In the genomic region with DNA sequence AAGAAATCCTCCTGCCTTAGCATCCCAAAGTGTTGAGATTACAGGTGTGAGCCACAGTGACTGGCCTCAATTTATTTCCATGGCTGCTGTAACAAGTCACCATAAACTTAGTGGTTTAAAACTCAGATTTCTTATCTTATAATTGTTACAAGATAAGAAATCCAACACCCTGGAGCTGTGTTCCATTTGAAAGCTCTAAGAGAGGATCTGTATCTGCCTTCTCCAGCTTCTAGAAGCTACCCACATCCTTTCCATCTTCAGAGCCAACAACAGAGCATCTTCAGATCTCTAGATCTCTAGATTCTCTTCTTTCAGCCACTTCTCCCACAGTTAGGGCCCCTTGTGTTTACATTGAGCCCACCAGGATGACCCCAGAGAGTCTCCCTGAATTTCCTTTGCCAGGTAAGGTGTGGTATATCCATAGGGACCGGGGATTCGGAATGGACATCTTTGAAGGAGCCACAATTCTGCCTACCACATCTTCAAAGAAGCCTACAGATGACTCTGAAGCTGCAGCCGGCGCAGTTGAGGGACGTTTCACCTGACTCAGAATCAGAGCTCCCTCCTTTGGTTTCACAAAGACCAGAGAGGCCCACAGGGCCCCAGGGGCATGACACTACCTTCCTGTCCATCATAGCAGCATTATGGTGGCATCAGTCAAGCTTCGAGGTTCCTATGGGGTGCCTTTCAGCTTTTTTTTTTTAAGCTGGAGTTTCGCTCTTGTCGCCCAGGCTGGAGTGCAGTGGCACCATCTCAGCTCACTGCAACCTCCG, we compare ENCODE assay signal across 20 cellular contexts.
DNase-seq lines count a peak whose midpoint lies in the region; ATAC-seq and TF ChIP-seq lines count a peak whose summit lies in the region.
"Had no signal": no experiment of that assay in that cellular context is flagged by ENCODE, and none has a peak within 500 bp of the region (broad histone marks: within the 10 kb centered on the region; RNA-seq: fewer than 3 reads in every experiment).

No MANE protein-coding gene starts in this region.

- no CpG with 5 or more reads among the region's 9 CpGs for WGBS in mesendoderm (ENCODE audit: extremely low coverage, insufficient coverage, low lambda C conversion rate)

- peak; percentile 20 for DNase-seq in activated CD8-positive, alpha-beta T cell treated with anti-CD3 and anti-CD28 coated beads for 36 hours
- DNase-seq in activated CD8-positive, alpha-beta T cell treated with anti-CD3 and anti-CD28 coated beads, Interleukin-2, amount 10 ng/mL, durations not matched to agents 7 days and 5 days, result no peak
- DNase-seq in stimulated activated naive CD8-positive, alpha-beta T cell treated with anti-CD3 and anti-CD28 coated beads, Interleukin-15, amount 100 ng/mL, for 72 hours, result no peak
- DNase-seq in stimulated activated naive CD8-positive, alpha-beta T cell treated with anti-CD3 and anti-CD28 coated beads, Interleukin-15, Interleukin-2, amounts not matched to agents 100 U/mL and 50 U/mL, for 24 hours, result no peak
- DNase-seq in mesendoderm (peak; percentile 32), SW 1271 (lab: John Stamatoyannopoulos, UW) (no peak)
- DNase-seq in stimulated activated effector memory CD8-positive, alpha-beta T cell treated with anti-CD3 and anti-CD28 coated beads, Interleukin-12 subunit alpha, Interleukin-12 subunit beta, amount 100 ng/mL, for 72 hours (ENCODE audit: low spot score in 2 of 2), result no peak
- DNase-seq: Caco-2; CD4-positive, alpha-beta T cell; GDM1; HCEC 1CT; NCI-H1105 treated with DMSO at 0.1 percent for 48 hours; NCI-H1694; NCI-H2081 treated with DMSO at 0.1 percent for 48 hours; NK-92 treated with Interleukin-12 subunit alpha and Interleukin-12 subunit beta, amount 100 ng/mL, for 24 hours; SHP77 had no signal

- H3K4me2 ChIP-seq in mesendoderm (ENCODE audit: low read length), result no peak overlapping the region
- H3K4me2 ChIP-seq: GM23338 had no signal

- no peak overlapping the region for H3K23ac ChIP-seq in mesendoderm (ENCODE audit: low read length)

- H2BK5ac ChIP-seq in mesendoderm (ENCODE audit: low read length), result no peak overlapping the region

- no peaks in the 10 kb centered on the region for H3K27me3 ChIP-seq in mesendoderm (ENCODE audit: insufficient read depth, low read length, poor library complexity)

- POLR2A ChIA-PET in activated CD8-positive, alpha-beta T cell treated with anti-CD3 and anti-CD28 coated beads for 36 hours (lab: Charles Lee), result interaction anchor here (1.2 kb wide), 1 partner anchor 13 kb away, joined by 3 read pairs; no protein-coding TSS in a partner anchor
- POLR2A ChIA-PET in activated CD8-positive, alpha-beta T cell treated with anti-CD3 and anti-CD28 coated beads, Interleukin-2, amount 10 ng/mL, durations not matched to agents 7 days and 5 days (lab: Charles Lee), result interaction anchor here (0.6 kb wide), 1 partner anchor 1830 kb away, joined by 4 read pairs; no protein-coding TSS in a partner anchor

- no peaks in the 10 kb centered on the region for H3K36me3 Mint-ChIP-seq in activated CD8-positive, alpha-beta T cell treated with anti-CD3 and anti-CD28 coated beads for 36 hours (ENCODE audit: low read depth)
- no peaks in the 10 kb centered on the region for H3K36me3 Mint-ChIP-seq in activated CD8-positive, alpha-beta T cell treated with anti-CD3 and anti-CD28 coated beads, Interleukin-2, amount 10 ng/mL, durations not matched to agents 7 days and 5 days (ENCODE audit: low read depth)
- H3K36me3 Mint-ChIP-seq in stimulated activated effector memory CD8-positive, alpha-beta T cell treated with anti-CD3 and anti-CD28 coated beads, Interleukin-12 subunit alpha, Interleukin-12 subunit beta, amount 100 ng/mL, for 72 hours, result no peaks in the 10 kb centered on the region

- no peak overlapping the region for H4K8ac ChIP-seq in mesendoderm (ENCODE audit: low read depth, low read length)

- no peak for ATAC-seq in activated CD8-positive, alpha-beta T cell treated with anti-CD3 and anti-CD28 coated beads for 36 hours
- ATAC-seq in activated CD8-positive, alpha-beta T cell treated with anti-CD3 and anti-CD28 coated beads, Interleukin-2, amount 10 ng/mL, durations not matched to agents 7 days and 5 days, result no peak
- ATAC-seq in stimulated activated naive CD8-positive, alpha-beta T cell treated with anti-CD3 and anti-CD28 coated beads, Interleukin-15, amount 100 ng/mL, for 72 hours, result no peak
- no peak for ATAC-seq in stimulated activated naive CD8-positive, alpha-beta T cell treated with anti-CD3 and anti-CD28 coated beads, Interleukin-15, Interleukin-2, amounts not matched to agents 100 U/mL and 50 U/mL, for 24 hours
- ATAC-seq in stimulated activated effector memory CD8-positive, alpha-beta T cell treated with anti-CD3 and anti-CD28 coated beads, Interleukin-12 subunit alpha, Interleukin-12 subunit beta, amount 100 ng/mL, for 72 hours, result peak; percentile 8
- ATAC-seq in HG03460 (IDR thresholded peaks at IDR 0.05; ENCODE audit: unreplicated experiment), result no peak
- ATAC-seq: GM12878, GM23338, K562 had no signal

- no peak overlapping the region for H3K4me3 ChIP-seq in mesendoderm (ENCODE audit: low read length)
- H3K4me3 ChIP-seq: GM12878, GM23338, K562 had no signal

- H3K4ac ChIP-seq in mesendoderm (ENCODE audit: low read depth, low read length), result no peak overlapping the region

- no peak overlapping the region for H2AK5ac ChIP-seq in mesendoderm (ENCODE audit: low read length)

- no peaks in the 10 kb centered on the region for H3K79me2 ChIP-seq in mesendoderm (ENCODE audit: control insufficient read depth, insufficient read depth, low read length)

- H3K27me3 Mint-ChIP-seq in activated CD8-positive, alpha-beta T cell treated with anti-CD3 and anti-CD28 coated beads for 36 hours, result peaks cover 2% of the 10 kb centered on the region
- H3K27me3 Mint-ChIP-seq in activated CD8-positive, alpha-beta T cell treated with anti-CD3 and anti-CD28 coated beads, Interleukin-2, amount 10 ng/mL, durations not matched to agents 7 days and 5 days (ENCODE audit: low read depth), result peaks cover 3% of the 10 kb centered on the region
- H3K27me3 Mint-ChIP-seq in stimulated activated naive CD8-positive, alpha-beta T cell treated with anti-CD3 and anti-CD28 coated beads, Interleukin-15, amount 100 ng/mL, for 72 hours, result peaks cover 7% of the 10 kb centered on the region
- H3K27me3 Mint-ChIP-seq: CD4-positive, alpha-beta T cell had no signal

- H4K5ac ChIP-seq in mesendoderm (ENCODE audit: low read length), result no peak overlapping the region

- no peaks in the 10 kb centered on the region for H3K9me3 Mint-ChIP-seq in activated CD8-positive, alpha-beta T cell treated with anti-CD3 and anti-CD28 coated beads for 36 hours
- no peaks in the 10 kb centered on the region for H3K9me3 Mint-ChIP-seq in activated CD8-positive, alpha-beta T cell treated with anti-CD3 and anti-CD28 coated beads, Interleukin-2, amount 10 ng/mL, durations not matched to agents 7 days and 5 days (ENCODE audit: insufficient read depth)
- no peaks in the 10 kb centered on the region for H3K9me3 Mint-ChIP-seq in stimulated activated naive CD8-positive, alpha-beta T cell treated with anti-CD3 and anti-CD28 coated beads, Interleukin-15, amount 100 ng/mL, for 72 hours
- no peaks in the 10 kb centered on the region for H3K9me3 Mint-ChIP-seq in stimulated activated effector memory CD8-positive, alpha-beta T cell treated with anti-CD3 and anti-CD28 coated beads, Interleukin-12 subunit alpha, Interleukin-12 subunit beta, amount 100 ng/mL, for 72 hours
- H3K9me3 Mint-ChIP-seq: CD4-positive, alpha-beta T cell; GM23338 had no signal

- H3K4me3 Mint-ChIP-seq in activated CD8-positive, alpha-beta T cell treated with anti-CD3 and anti-CD28 coated beads for 36 hours, result no peak overlapping the region
- H3K4me3 Mint-ChIP-seq in activated CD8-positive, alpha-beta T cell treated with anti-CD3 and anti-CD28 coated beads, Interleukin-2, amount 10 ng/mL, durations not matched to agents 7 days and 5 days, result no peak overlapping the region
- no peak overlapping the region for H3K4me3 Mint-ChIP-seq in stimulated activated naive CD8-positive, alpha-beta T cell treated with anti-CD3 and anti-CD28 coated beads, Interleukin-15, amount 100 ng/mL, for 72 hours
- H3K4me3 Mint-ChIP-seq in stimulated activated effector memory CD8-positive, alpha-beta T cell treated with anti-CD3 and anti-CD28 coated beads, Interleukin-12 subunit alpha, Interleukin-12 subunit beta, amount 100 ng/mL, for 72 hours, result no peak overlapping the region
- H3K4me3 Mint-ChIP-seq: CD4-positive, alpha-beta T cell; GM23338 had no signal

- intact Hi-C loops in activated CD8-positive, alpha-beta T cell treated with anti-CD3 and anti-CD28 coated beads for 36 hours (cut with micrococcal nuclease), result no loop called here

- peaks cover 1% of the 10 kb centered on the region for H3K4me1 ChIP-seq in mesendoderm (ENCODE audit: control insufficient read depth, low read depth, low read length)
- H3K4me1 ChIP-seq: Caco-2 had no signal

- H2BK120ac ChIP-seq in mesendoderm (ENCODE audit: low read depth, low read length), result no peak overlapping the region

- no peak for TF ChIP-seq CTCF in activated CD8-positive, alpha-beta T cell treated with anti-CD3 and anti-CD28 coated beads for 36 hours (IDR thresholded peaks at IDR 0.05)

- H3K36me3 ChIP-seq in mesendoderm (ENCODE audit: control insufficient read depth, insufficient read depth, low read length), result no peaks in the 10 kb centered on the region

- no peak overlapping the region for H3K18ac ChIP-seq in mesendoderm (ENCODE audit: low read length)

- H3K27ac Mint-ChIP-seq in activated CD8-positive, alpha-beta T cell treated with anti-CD3 and anti-CD28 coated beads for 36 hours, result no peak overlapping the region
- no peak overlapping the region for H3K27ac Mint-ChIP-seq in activated CD8-positive, alpha-beta T cell treated with anti-CD3 and anti-CD28 coated beads, Interleukin-2, amount 10 ng/mL, durations not matched to agents 7 days and 5 days
- H3K27ac Mint-ChIP-seq in stimulated activated naive CD8-positive, alpha-beta T cell treated with anti-CD3 and anti-CD28 coated beads, Interleukin-15, amount 100 ng/mL, for 72 hours, result peak overlapping the region; percentile 25 to 57
- no peak overlapping the region for H3K27ac Mint-ChIP-seq in stimulated activated effector memory CD8-positive, alpha-beta T cell treated with anti-CD3 and anti-CD28 coated beads, Interleukin-12 subunit alpha, Interleukin-12 subunit beta, amount 100 ng/mL, for 72 hours
- H3K27ac Mint-ChIP-seq: CD4-positive, alpha-beta T cell; GM23338 had no signal

- no peak overlapping the region for H3K27ac ChIP-seq in mesendoderm (ENCODE audit: low read depth, low read length)

- H3K56ac ChIP-seq in mesendoderm (ENCODE audit: low read length), result no peak overlapping the region

- no peaks in the 10 kb centered on the region for H3K79me1 ChIP-seq in mesendoderm (ENCODE audit: low read length)

- CTCF ChIA-PET in activated CD8-positive, alpha-beta T cell treated with anti-CD3 and anti-CD28 coated beads for 36 hours (lab: Charles Lee), result interaction anchor here (1.0 kb wide), 1 partner anchor 43 kb away, joined by 3 read pairs; no protein-coding TSS in a partner anchor
- CTCF ChIA-PET in activated CD8-positive, alpha-beta T cell treated with anti-CD3 and anti-CD28 coated beads, Interleukin-2, amount 10 ng/mL, durations not matched to agents 7 days and 5 days (lab: Charles Lee), result interaction anchor here (1.3 kb wide), 1 partner anchor 43 kb away, joined by 3 read pairs; no protein-coding TSS in a partner anchor

- no peak overlapping the region for H3K9ac ChIP-seq in mesendoderm (ENCODE audit: low read length)

- H3K4me1 Mint-ChIP-seq in activated CD8-positive, alpha-beta T cell treated with anti-CD3 and anti-CD28 coated beads for 36 hours (ENCODE audit: low read depth), result no peaks in the 10 kb centered on the region
- no peaks in the 10 kb centered on the region for H3K4me1 Mint-ChIP-seq in activated CD8-positive, alpha-beta T cell treated with anti-CD3 and anti-CD28 coated beads, Interleukin-2, amount 10 ng/mL, durations not matched to agents 7 days and 5 days (ENCODE audit: low read depth)
- no peaks in the 10 kb centered on the region for H3K4me1 Mint-ChIP-seq in stimulated activated naive CD8-positive, alpha-beta T cell treated with anti-CD3 and anti-CD28 coated beads, Interleukin-15, amount 100 ng/mL, for 72 hours
- no peaks in the 10 kb centered on the region for H3K4me1 Mint-ChIP-seq in stimulated activated effector memory CD8-positive, alpha-beta T cell treated with anti-CD3 and anti-CD28 coated beads, Interleukin-12 subunit alpha, Interleukin-12 subunit beta, amount 100 ng/mL, for 72 hours

- H2BK15ac ChIP-seq in mesendoderm (replicated peaks; ENCODE audit: low read depth), result no peak overlapping the region

Comparison
In these comparisons a context has a peak if more than half of its experiments do, and no peak if none do; other contexts are left out.
1. DNase-seq: peak in activated CD8-positive, alpha-beta T cell treated with anti-CD3 and anti-CD28 coated beads for 36 hours (single experiment) and mesendoderm (single experiment); none in activated CD8-positive, alpha-beta T cell treated with anti-CD3 and anti-CD28 coated beads, Interleukin-2, amount 10 ng/mL, durations not matched to agents 7 days and 5 days (single experiment), stimulated activated naive CD8-positive, alpha-beta T cell treated with anti-CD3 and anti-CD28 coated beads, Interleukin-15, amount 100 ng/mL, for 72 hours (0 of 2), stimulated activated naive CD8-positive, alpha-beta T cell treated with anti-CD3 and anti-CD28 coated beads, Interleukin-15, Interleukin-2, amounts not matched to agents 100 U/mL and 50 U/mL, for 24 hours (single experiment), stimulated activated effector memory CD8-positive, alpha-beta T cell treated with anti-CD3 and anti-CD28 coated beads, Interleukin-12 subunit alpha, Interleukin-12 subunit beta, amount 100 ng/mL, for 72 hours (0 of 2) and SW 1271 (0 of 2).
2. H3K27ac Mint-ChIP-seq: peak in stimulated activated naive CD8-positive, alpha-beta T cell treated with anti-CD3 and anti-CD28 coated beads, Interleukin-15, amount 100 ng/mL, for 72 hours (2 of 2); none in activated CD8-positive, alpha-beta T cell treated with anti-CD3 and anti-CD28 coated beads for 36 hours (single experiment), activated CD8-positive, alpha-beta T cell treated with anti-CD3 and anti-CD28 coated beads, Interleukin-2, amount 10 ng/mL, durations not matched to agents 7 days and 5 days (single experiment) and stimulated activated effector memory CD8-positive, alpha-beta T cell treated with anti-CD3 and anti-CD28 coated beads, Interleukin-12 subunit alpha, Interleukin-12 subunit beta, amount 100 ng/mL, for 72 hours (single experiment).